In the genomic region with DNA sequence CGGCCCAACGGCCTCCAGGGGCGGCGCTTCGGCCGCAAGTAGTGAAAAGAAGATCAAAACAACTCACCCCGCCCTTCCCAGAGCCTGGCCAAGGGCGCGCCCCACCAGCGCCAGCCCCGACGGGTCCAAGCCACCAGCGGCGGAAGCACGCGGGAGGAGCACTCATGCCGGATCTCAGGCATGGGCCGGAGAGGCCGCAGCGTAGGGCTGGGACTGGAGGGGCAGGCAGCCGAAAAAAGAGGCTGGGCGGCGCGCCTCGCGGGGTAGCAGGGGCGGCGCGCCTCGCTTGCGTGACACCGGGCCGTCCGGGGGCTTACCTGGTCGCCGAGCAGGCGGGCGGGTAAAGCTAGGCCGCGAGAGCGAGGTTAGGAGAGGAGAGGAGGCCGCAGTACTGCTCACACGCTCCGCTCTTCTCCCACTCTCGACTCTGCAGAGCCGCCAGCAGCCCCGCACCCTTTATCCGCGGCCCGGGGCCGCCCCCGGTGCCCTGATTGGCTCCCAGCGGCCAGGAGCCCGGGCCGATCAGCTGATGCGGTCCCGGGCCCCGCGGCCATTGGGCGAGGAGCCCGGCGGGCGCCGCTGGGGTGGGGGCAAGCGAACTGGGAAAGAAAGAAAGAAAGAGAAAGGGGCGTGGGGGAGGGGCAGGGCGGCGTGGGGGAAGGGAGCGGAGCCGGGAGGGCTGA, we compare ENCODE assay signal across 1 cellular context.
TF ChIP-seq lines count a peak whose summit lies in the region.

GLUL (minus strand) TSS at position 429 of the 683 bp plus-strand sequence. CDS start 3,053 bp downstream, outside the sequence.

TF ChIP-seq in HepG2, 621 proteins besides CTCF, POLR2A, EP300 and RAD21 (continued from another document and continues in another):
- TF ChIP-seq ZNF318 (CRISPR knock-in tag; IDR thresholded peaks at IDR 0.05) (peak; percentile 91; the same call in 1 of the 2 replicates), SYNCRIP (IDR thresholded peaks at IDR 0.05; ENCODE audit: insufficient read depth, low read depth, low read length) (no peak), PRDM15 (CRISPR knock-in tag; IDR thresholded peaks at IDR 0.05) (no peak), CREBL2 (CRISPR knock-in tag; IDR thresholded peaks at IDR 0.05; ENCODE audit: borderline replicate concordance) (peak; percentile 53; the same call in 1 of the 2 replicates), ZNF543 (CRISPR knock-in tag; IDR thresholded peaks at IDR 0.05) (peak; percentile 89; the same call in 1 of the 2 replicates), RBM39 (IDR thresholded peaks at IDR 0.05; ENCODE audit: low read depth, low read length, poor library complexity, severe bottlenecking) (peak; percentile 99), PRDM10 (CRISPR knock-in tag; IDR thresholded peaks at IDR 0.05; ENCODE audit: low read depth) (no peak), CENPT (CRISPR knock-in tag; IDR thresholded peaks at IDR 0.05; ENCODE audit: low read depth) (no peak), ARID5B (CRISPR knock-in tag; IDR thresholded peaks at IDR 0.05) (0 out of 2 replicates have a peak, but pooled peaks have one; percentile 5), ZNF143 (CRISPR knock-in tag; IDR thresholded peaks at IDR 0.05) (0 out of 2 replicates have a peak, but pooled peaks have one; percentile 15), FOXK1 (CRISPR knock-in tag; IDR thresholded peaks at IDR 0.05; ENCODE audit: borderline replicate concordance, low read depth) (no peak), NR2F6 (IDR thresholded peaks at IDR 0.05) (no peak), NR2F6 (CRISPR knock-in tag; IDR thresholded peaks at IDR 0.05) (peak; percentile 20), ZNF30 (CRISPR knock-in tag; IDR thresholded peaks at IDR 0.05) (no peak), ISL2 (CRISPR knock-in tag; IDR thresholded peaks at IDR 0.05) (peak; percentile 70; the same call in 1 of the 2 replicates), ZNF704 (CRISPR knock-in tag; IDR thresholded peaks at IDR 0.05; ENCODE audit: borderline replicate concordance) (peak; percentile 86; the same call in 1 of the 2 replicates), SP4 (CRISPR knock-in tag; IDR thresholded peaks at IDR 0.05) (peak; percentile 83), ZNF225 (CRISPR knock-in tag; IDR thresholded peaks at IDR 0.05) (no peak; the same call in 1 of the 2 replicates), TOE1 (CRISPR knock-in tag; IDR thresholded peaks at IDR 0.05) (no peak), TBX3 (IDR thresholded peaks at IDR 0.05; ENCODE audit: borderline replicate concordance) (no peak), FOXO1 (CRISPR knock-in tag; IDR thresholded peaks at IDR 0.05) (no peak), ZSCAN21 (CRISPR knock-in tag; IDR thresholded peaks at IDR 0.05; ENCODE audit: borderline replicate concordance) (peak; percentile 85), MYPOP (CRISPR knock-in tag; IDR thresholded peaks at IDR 0.05) (peak; percentile 58), TBP (CRISPR knock-in tag; IDR thresholded peaks at IDR 0.05) (no peak), HOXD1 (CRISPR knock-in tag; IDR thresholded peaks at IDR 0.05) (peak; percentile 76; the same call in 1 of the 2 replicates), ZNF383 (CRISPR knock-in tag; IDR thresholded peaks at IDR 0.05; ENCODE audit: borderline replicate concordance) (peak; percentile 90; the same call in 1 of the 2 replicates), MTF2 (CRISPR knock-in tag; IDR thresholded peaks at IDR 0.05; ENCODE audit: borderline replicate concordance) (0 out of 2 replicates have a peak, but pooled peaks have one; percentile 33), ZEB1 (IDR thresholded peaks at IDR 0.05; ENCODE audit: insufficient replicate concordance, low read depth) (no peak)
